Comparison of ENCODE assay signal across 1 cellular context in the genomic region with DNA sequence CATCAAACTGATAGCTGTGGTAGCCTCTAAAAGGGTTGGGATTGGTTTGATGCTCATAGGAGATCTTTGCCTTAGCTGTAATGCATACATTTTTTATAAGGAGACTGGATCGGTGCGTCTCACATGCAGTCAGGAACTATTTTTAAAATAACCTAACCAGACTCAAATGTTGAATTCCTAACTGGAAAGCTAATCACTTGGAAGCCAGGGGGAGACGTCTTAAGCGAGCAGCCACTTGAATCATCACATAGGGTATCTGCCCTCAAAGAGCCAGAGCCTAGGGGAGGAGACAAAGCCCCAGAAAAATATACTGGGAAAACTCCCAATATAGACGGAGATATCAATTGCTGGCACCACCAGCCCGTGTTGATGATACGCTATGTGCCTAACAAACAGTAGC.
TF ChIP-seq lines count a peak whose summit lies in the region.

No MANE protein-coding gene starts in this region.

TF ChIP-seq in HepG2, 621 proteins besides CTCF, POLR2A, EP300 and RAD21 (continued from another document):
- no peak for TF ChIP-seq THAP7 (CRISPR knock-in tag; IDR thresholded peaks at IDR 0.05)
- no peak for TF ChIP-seq SUZ12 (IDR thresholded peaks at IDR 0.05; ENCODE audit: low read depth, low read length)
- TF ChIP-seq GTF3A (CRISPR knock-in tag; conservative IDR thresholded peaks at IDR 0.05), result no peak
TF ChIP-seq in HepG2: peak in this region for 0.
